In the genomic region with DNA sequence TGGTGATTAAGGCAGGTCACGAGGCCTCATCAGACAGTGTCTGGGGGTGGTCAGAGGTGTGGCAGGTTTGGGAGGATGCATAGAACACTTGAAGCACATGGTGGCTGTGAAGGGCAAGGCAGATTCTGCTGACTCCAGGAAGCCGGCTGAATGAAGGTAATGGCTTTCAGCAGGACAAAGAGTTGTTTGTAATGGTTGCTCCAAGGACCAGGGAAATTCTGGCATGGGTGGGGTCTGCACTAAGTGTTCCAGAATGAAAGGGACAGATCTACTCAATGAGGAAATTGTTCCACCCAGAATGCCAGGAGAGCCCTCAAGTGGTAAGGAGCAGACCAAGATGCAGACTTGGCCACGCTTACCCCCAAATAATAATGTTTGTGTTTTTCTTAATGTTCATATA, we compare ENCODE assay signal across 11 cellular contexts.
A peak's percentile ranks its signal among the peaks of the same experiment; 100 is the strongest.
DNase-seq lines count a peak whose midpoint lies in the region; ATAC-seq and TF ChIP-seq lines count a peak whose summit lies in the region.
"Had no signal": no experiment of that assay in that cellular context is flagged by ENCODE, and none has a peak within 500 bp of the region (broad histone marks: within the 10 kb centered on the region; RNA-seq: fewer than 3 reads in every experiment).

No MANE protein-coding gene starts in this region.

- H3K36me3 ChIP-seq in cardiac muscle cell, result peaks cover 9% of the 10 kb centered on the region
- H3K36me3 ChIP-seq in naive thymus-derived CD4-positive, alpha-beta T cell (ENCODE audit: control insufficient read depth in 2 of 3, insufficient read depth in 3 of 3, low read length in 3 of 3), result peaks cover 14 to 65% (median 17%) of the 10 kb centered on the region in 3 experiments

- H3K36me3 Mint-ChIP-seq in chondrocyte (ENCODE audit: low read depth), result peaks cover 39% of the 10 kb centered on the region
- peaks cover 11 to 40% (median 37%) of the 10 kb centered on the region in 5 donors for H3K36me3 Mint-ChIP-seq in naive thymus-derived CD4-positive, alpha-beta T cell

- H3K4me3 Mint-ChIP-seq in chondrocyte (ENCODE audit: unreplicated experiment), result no peak overlapping the region
- no peak overlapping the region for H3K4me3 Mint-ChIP-seq in naive thymus-derived CD4-positive, alpha-beta T cell

- no peaks in the 10 kb centered on the region for H3K27me3 ChIP-seq in cardiac muscle cell
- H3K27me3 ChIP-seq in naive thymus-derived CD4-positive, alpha-beta T cell (ENCODE audit: control insufficient read depth in 2 of 2, insufficient read depth in 2 of 2, low read length in 2 of 2), result no peaks in the 10 kb centered on the region

- H3K9me3 ChIP-seq in cardiac muscle cell (ENCODE audit: low read depth), result no peaks in the 10 kb centered on the region
- H3K9me3 ChIP-seq in naive thymus-derived CD4-positive, alpha-beta T cell (ENCODE audit: control insufficient read depth in 2 of 3, low read length in 3 of 3), result no peaks in the 10 kb centered on the region

- ATAC-seq in Right ventricle myocardium superior (ENCODE audit: poor library complexity) (no peak), HG03139 (IDR thresholded peaks at IDR 0.05; ENCODE audit: unreplicated experiment) (no peak), HG03039 (IDR thresholded peaks at IDR 0.05; ENCODE audit: unreplicated experiment) (no peak)
- ATAC-seq in naive thymus-derived CD4-positive, alpha-beta T cell, result no peak

- POLR2A ChIA-PET in naive thymus-derived CD4-positive, alpha-beta T cell (lab: Charles Lee), result interaction anchor here (1.1 kb wide), 1 partner anchor 40 kb away, joined by 3 read pairs; no protein-coding TSS in a partner anchor

- no peak for TF ChIP-seq CTCF in cardiac muscle cell (IDR thresholded peaks at IDR 0.05; ENCODE audit: low read depth, low read length)
- TF ChIP-seq CTCF in chondrocyte (IDR thresholded peaks at IDR 0.05), result no peak

- no peak for DNase-seq in cardiac muscle cell (ENCODE audit: low read depth in 1 of 2, low spot score in 1 of 2)
- DNase-seq in Right ventricle myocardium superior, result no peak
- DNase-seq in chondrocyte (ENCODE audit: low spot score), result no peak
- no peak for DNase-seq in naive thymus-derived CD4-positive, alpha-beta T cell
- DNase-seq in DMS114 treated with DMSO at 0.1 percent for 48 hours (lab: John Stamatoyannopoulos, UW; ENCODE audit: unreplicated experiment), result no peak
- DNase-seq in NCI-H345 (lab: John Stamatoyannopoulos, UW), result no peak
- DNase-seq: activated CD4-positive, CD25-positive, alpha-beta regulatory T cell treated with anti-CD3 and anti-CD28 coated beads, Interleukin-2, amount 50 U/mL, for 72 hours; mesendoderm; NCI-H2081 treated with DMSO at 0.1 percent for 48 hours had no signal

- intact Hi-C loops in Right ventricle myocardium superior (cut with DNase I), result no loop called here
- intact Hi-C loops in naive thymus-derived CD4-positive, alpha-beta T cell (cut with micrococcal nuclease), result no loop called here

- no peaks in the 10 kb centered on the region for H3K27me3 Mint-ChIP-seq in chondrocyte (ENCODE audit: low read depth)
- H3K27me3 Mint-ChIP-seq in naive thymus-derived CD4-positive, alpha-beta T cell, result no peaks in the 10 kb centered on the region

- peak overlapping the region; percentile 32 for H3K27ac Mint-ChIP-seq in chondrocyte (ENCODE audit: unreplicated experiment)
- peak overlapping the region in 8 of 9 donors; percentile 64 to 86 (median 78) for H3K27ac Mint-ChIP-seq in naive thymus-derived CD4-positive, alpha-beta T cell

- H3K4me1 ChIP-seq in cardiac muscle cell (ENCODE audit: low read depth), result peaks cover 45% of the 10 kb centered on the region
- H3K4me1 ChIP-seq in naive thymus-derived CD4-positive, alpha-beta T cell (ENCODE audit: control insufficient read depth in 2 of 2, insufficient read depth in 2 of 2, low read length in 2 of 2), result peaks cover 15 to 29% of the 10 kb centered on the region in 2 donors

- no peaks in the 10 kb centered on the region for H3K9me3 Mint-ChIP-seq in chondrocyte (ENCODE audit: low read depth)
- no peaks in the 10 kb centered on the region for H3K9me3 Mint-ChIP-seq in naive thymus-derived CD4-positive, alpha-beta T cell

- peak overlapping the region; percentile 74 for H3K27ac ChIP-seq in cardiac muscle cell
- H3K27ac ChIP-seq in naive thymus-derived CD4-positive, alpha-beta T cell (ENCODE audit: low read depth, low read length), result no peak overlapping the region

- peaks cover 24% of the 10 kb centered on the region for H3K4me1 Mint-ChIP-seq in chondrocyte (ENCODE audit: low read depth)
- H3K4me1 Mint-ChIP-seq in naive thymus-derived CD4-positive, alpha-beta T cell, result peaks cover 34 to 65% (median 48%) of the 10 kb centered on the region in 7 donors

- CTCF ChIA-PET in naive thymus-derived CD4-positive, alpha-beta T cell (lab: Charles Lee), result no interaction called here

- no peak overlapping the region for H3K4me3 ChIP-seq in cardiac muscle cell
- no peak overlapping the region for H3K4me3 ChIP-seq in naive thymus-derived CD4-positive, alpha-beta T cell (ENCODE audit: low read length)
